In the genomic region with DNA sequence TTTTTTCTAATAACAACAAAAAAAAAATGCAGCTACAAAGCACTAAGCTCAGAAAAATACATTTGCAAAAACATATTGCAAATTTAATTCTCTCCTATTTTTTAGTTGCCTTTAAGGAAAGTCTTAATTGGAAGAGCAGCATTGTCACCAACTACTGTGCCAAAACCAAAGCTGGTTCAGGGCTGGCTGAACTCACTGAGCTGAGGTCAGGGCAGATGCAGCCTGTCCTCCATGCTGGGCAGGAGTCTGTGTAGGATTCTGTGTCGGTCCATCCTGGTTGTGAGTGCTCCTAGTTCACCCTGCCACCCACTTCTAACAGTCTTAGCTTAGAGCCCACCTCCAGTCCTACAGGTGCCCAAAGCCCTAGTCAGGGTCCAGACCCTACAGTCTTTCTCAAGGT, we compare ENCODE assay signal across 19 cellular contexts.
A peak's percentile ranks its signal among the peaks of the same experiment; 100 is the strongest.
DNase-seq lines count a peak whose midpoint lies in the region; ATAC-seq, FAIRE-seq and TF ChIP-seq lines count a peak whose summit lies in the region.
"Had no signal": no experiment of that assay in that cellular context is flagged by ENCODE, and none has a peak within 500 bp of the region (broad histone marks: within the 10 kb centered on the region; RNA-seq: fewer than 3 reads in every experiment).

No MANE protein-coding gene starts in this region.

- H3K4me1 ChIP-seq in HepG2 (ENCODE audit: insufficient read depth, low read length) (peaks cover 15% of the 10 kb centered on the region), right lobe of liver (no peaks in the 10 kb centered on the region), right atrium auricular region (peaks cover 0 to 51% of the 10 kb centered on the region in 2 donors), gastrocnemius medialis (peaks cover 20 to 22% of the 10 kb centered on the region in 2 donors)

- H3K79me2 ChIP-seq in HepG2 (ENCODE audit: insufficient read depth, low read length), result no peaks in the 10 kb centered on the region

- H3K27me3 ChIP-seq in HepG2 (ENCODE audit: control insufficient read depth in 1 of 2, insufficient read depth in 2 of 2, low read length in 2 of 2) (peaks cover 5 to 19% of the 10 kb centered on the region in 2 experiments; a peak in 3 of 5 replicates), right lobe of liver (no peaks in the 10 kb centered on the region), right atrium auricular region (no peaks in the 10 kb centered on the region), gastrocnemius medialis (no peaks in the 10 kb centered on the region)
- H3K27me3 ChIP-seq: brain microvascular endothelial cell had no signal

- in situ Hi-C loops in HepG2 (cut with HindIII; ENCODE audit: extremely low pct_ligation_motif_present, low pct_unique_long_range_greater_than_20kb), result no loop called here
- in situ Hi-C loops in gastrocnemius medialis (cut with MboI; ENCODE audit: low sequenced_read_pairs in 4 of 4), result no loop called here

- no peak overlapping the region for H3K9ac ChIP-seq in HepG2 (ENCODE audit: insufficient read depth, low read depth, low read length)

- TF ChIP-seq RAD21 in HepG2 (CRISPR knock-in tag; IDR thresholded peaks at IDR 0.05), result no peak

- WGBS in HepG2 (ENCODE audit: low lambda C conversion rate), result 33% methylated on average over 1 of the region's 1 CpG
- 67% methylated on average over 1 of the region's 1 CpG for WGBS in right lobe of liver (ENCODE audit: insufficient coverage, low coverage, low lambda C conversion rate, missing lambda C conversion rate)

- H3K36me3 ChIP-seq in HepG2 (replicated peaks in 1 of 2; ENCODE audit: control insufficient read depth in 1 of 2, insufficient read depth in 2 of 2, low read length in 2 of 2) (no peaks in the 10 kb centered on the region), right lobe of liver (no peaks in the 10 kb centered on the region), right atrium auricular region (no peaks in the 10 kb centered on the region), gastrocnemius medialis (no peaks in the 10 kb centered on the region)
- H3K36me3 ChIP-seq: brain microvascular endothelial cell had no signal

- H3K4me3 ChIP-seq in HepG2 (replicated peaks in 1 of 3; ENCODE audit: insufficient read depth in 1 of 3, low read depth in 2 of 3, low read length in 3 of 3) (no peak overlapping the region), right lobe of liver (no peak overlapping the region), right atrium auricular region (no peak overlapping the region), gastrocnemius medialis (no peak overlapping the region)

- TF ChIP-seq CTCF in HepG2 (CRISPR knock-in tag; IDR thresholded peaks at IDR 0.05) (no peak), right lobe of liver (IDR thresholded peaks at IDR 0.05) (no peak), right atrium auricular region (IDR thresholded peaks at IDR 0.05) (no peak), gastrocnemius medialis (IDR thresholded peaks at IDR 0.05 in 4 of 5, conservative IDR thresholded peaks at IDR 0.05 in 1 of 5) (no peak)

- POLR2A ChIA-PET in HepG2 (lab: Yijun Ruan, JAX), result no interaction called here

- H3K27ac ChIP-seq in HepG2 (ENCODE audit: extremely low read length, insufficient read depth, low read length) (no peak overlapping the region), right lobe of liver (no peak overlapping the region), right atrium auricular region (peak overlapping the region; percentile 63 to 84), gastrocnemius medialis (peak overlapping the region; percentile 57 to 78 (median 76))
- H3K27ac ChIP-seq: brain microvascular endothelial cell, RWPE1 had no signal

- no peak overlapping the region for H2AFZ ChIP-seq in HepG2 (ENCODE audit: low read length)

- no peaks in the 10 kb centered on the region for H4K20me1 ChIP-seq in HepG2 (ENCODE audit: insufficient read depth, low read length)

- CTCF ChIA-PET in HepG2 (lab: Yijun Ruan, JAX; ENCODE audit: low intra/inter-chr PET ratio, low total read pairs), result no interaction called here

- no TSS peak for BruUV-seq in HepG2 (replicated peaks; lab: Mats Ljungman, UMichigan)

- H3K4me2 ChIP-seq in HepG2 (ENCODE audit: low read depth, low read length), result no peak overlapping the region

- TF ChIP-seq POLR2A in HepG2 (IDR thresholded peaks at IDR 0.05; ENCODE audit: insufficient read depth in 1 of 2, low read depth in 2 of 2, low read length in 2 of 2), result no peak
- no peak for TF ChIP-seq POLR2A in right lobe of liver (IDR thresholded peaks at IDR 0.05)
- no peak for TF ChIP-seq POLR2A in gastrocnemius medialis (IDR thresholded peaks at IDR 0.05)

- no peaks in the 10 kb centered on the region for H3K9me3 ChIP-seq in HepG2 (ENCODE audit: low read length)
- H3K9me3 ChIP-seq in right lobe of liver, result no peaks in the 10 kb centered on the region
- H3K9me3 ChIP-seq in right atrium auricular region, result no peaks in the 10 kb centered on the region
- H3K9me3 ChIP-seq in gastrocnemius medialis, result no peaks in the 10 kb centered on the region

- ATAC-seq in HepG2, result peak; percentile 22
- no peak for ATAC-seq in right lobe of liver
- no peak for ATAC-seq in gastrocnemius medialis
- ATAC-seq in HG03442 (IDR thresholded peaks at IDR 0.05; ENCODE audit: unreplicated experiment), result no peak
- no peak for ATAC-seq in HG02623 (IDR thresholded peaks at IDR 0.05; ENCODE audit: unreplicated experiment)
- ATAC-seq: activated T-cell treated with anti-CD3 and anti-CD28 coated beads, Interleukin-2, amount 50 U/mL, for 4 hours had no signal

- no peak for TF ChIP-seq EP300 in HepG2 (IDR thresholded peaks at IDR 0.05; ENCODE audit: low read depth in 2 of 2, low read length in 2 of 2)
- TF ChIP-seq EP300 in HepG2 (CRISPR knock-in tag; IDR thresholded peaks at IDR 0.05; ENCODE audit: borderline replicate concordance), result no peak

- FAIRE-seq in HepG2 (lab: Jason Lieb, UNC), result no peak

- intact Hi-C loops in HepG2 (cut with micrococcal nuclease; ENCODE audit: unreplicated experiment) (no loop called here), right lobe of liver (cut with DNase I) (no loop called here), gastrocnemius medialis (cut with DNase I; ENCODE audit: low total_unique reads) (no loop called here)

- DNase-seq in HepG2 (ENCODE audit: low spot score), result no peak
- no peak for DNase-seq in right lobe of liver
- no peak for DNase-seq in right atrium auricular region (ENCODE audit: low spot score)
- no peak for DNase-seq in gastrocnemius medialis
- no peak for DNase-seq in islet precursor cell
- DNase-seq in NCI-H2227 treated with DMSO at 0.1 percent for 48 hours (lab: John Stamatoyannopoulos, UW), result no peak
- DNase-seq: 8988T; activated CD4-positive, alpha-beta memory T cell treated with anti-CD3 and anti-CD28 coated beads, Interleukin-2, amount 10 ng/mL, durations not matched to agents 7 days and 5 days; activated T-cell treated with anti-CD3 and anti-CD28 coated beads, Interleukin-2, amount 50 U/mL, for 4 hours; DMS53; KG1; NCI-H1105; NCI-H2107; stimulated activated CD4-positive, alpha-beta T cell treated with anti-CD3 and anti-CD28 coated beads, Interleukin-2, amount 100 ng/mL, for 24 hours; substantia nigra had no signal

TF ChIP-seq in HepG2, 621 proteins besides CTCF, POLR2A, EP300 and RAD21 (continues in another document):
- TF ChIP-seq, protein P1, sequence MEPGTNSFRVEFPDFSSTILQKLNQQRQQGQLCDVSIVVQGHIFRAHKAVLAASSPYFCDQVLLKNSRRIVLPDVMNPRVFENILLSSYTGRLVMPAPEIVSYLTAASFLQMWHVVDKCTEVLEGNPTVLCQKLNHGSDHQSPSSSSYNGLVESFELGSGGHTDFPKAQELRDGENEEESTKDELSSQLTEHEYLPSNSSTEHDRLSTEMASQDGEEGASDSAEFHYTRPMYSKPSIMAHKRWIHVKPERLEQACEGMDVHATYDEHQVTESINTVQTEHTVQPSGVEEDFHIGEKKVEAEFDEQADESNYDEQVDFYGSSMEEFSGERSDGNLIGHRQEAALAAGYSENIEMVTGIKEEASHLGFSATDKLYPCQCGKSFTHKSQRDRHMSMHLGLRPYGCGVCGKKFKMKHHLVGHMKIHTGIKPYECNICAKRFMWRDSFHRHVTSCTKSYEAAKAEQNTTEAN (CRISPR knock-in tag; conservative IDR thresholded peaks at IDR 0.05), result no peak
- TF ChIP-seq, protein P2, sequence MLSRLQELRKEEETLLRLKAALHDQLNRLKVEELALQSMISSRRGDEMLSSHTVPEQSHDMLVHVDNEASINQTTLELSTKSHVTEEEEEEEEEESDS (CRISPR knock-in tag; IDR thresholded peaks at IDR 0.05; ENCODE audit: borderline replicate concordance), result no peak
- no peak for TF ChIP-seq ZNF296 (CRISPR knock-in tag; conservative IDR thresholded peaks at IDR 0.05)
- TF ChIP-seq NONO (IDR thresholded peaks at IDR 0.05), result no peak
- TF ChIP-seq NONO (CRISPR knock-in tag; conservative IDR thresholded peaks at IDR 0.05), result no peak
- no peak for TF ChIP-seq KLF15 (CRISPR knock-in tag; IDR thresholded peaks at IDR 0.05; ENCODE audit: borderline replicate concordance)
- no peak for TF ChIP-seq SOX5 (CRISPR knock-in tag; IDR thresholded peaks at IDR 0.05; ENCODE audit: borderline replicate concordance)
- TF ChIP-seq SRF (IDR thresholded peaks at IDR 0.05; ENCODE audit: low read depth, low read length), result no peak
- no peak for TF ChIP-seq ZNF496 (CRISPR knock-in tag; IDR thresholded peaks at IDR 0.05; ENCODE audit: insufficient replicate concordance)
- no peak for TF ChIP-seq SMAD3 (CRISPR knock-in tag; IDR thresholded peaks at IDR 0.05)
- no peak for TF ChIP-seq PHB2 (IDR thresholded peaks at IDR 0.05; ENCODE audit: partially characterized antibody)
- no peak for TF ChIP-seq XRCC5 (optimal IDR thresholded peaks at IDR 0.05; ENCODE audit: low read length)

Comparison
In these comparisons a context has a peak if more than half of its experiments do, and no peak if none do; other contexts are left out.
1. H3K27ac ChIP-seq: peak in right atrium auricular region (2 of 2) and gastrocnemius medialis (4 of 4); none in HepG2 (single experiment) and right lobe of liver (0 of 3).